ENCODE assay signal across 29 cellular contexts in the genomic region with DNA sequence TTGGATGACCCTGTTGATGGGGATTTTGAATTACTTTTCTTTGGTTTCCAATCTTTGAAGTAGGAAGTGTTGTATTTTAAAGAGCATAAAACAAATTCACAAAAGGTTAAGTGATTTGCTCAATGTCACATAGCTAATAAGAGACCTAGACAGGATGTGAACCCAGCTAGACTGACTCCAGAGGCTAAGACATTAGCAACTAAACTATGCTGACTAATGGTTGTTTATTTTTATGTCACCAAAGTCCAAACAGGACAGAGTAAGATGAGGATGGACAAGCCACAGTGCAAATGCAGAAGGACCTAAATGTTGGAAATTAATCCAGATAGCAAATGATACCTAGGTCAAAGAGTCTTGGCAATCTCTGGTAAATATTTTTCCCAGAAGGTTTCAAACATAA.
"Had no signal": no experiment of that assay in that cellular context is flagged by ENCODE, and none has a peak within 500 bp of the region (broad histone marks: within the 10 kb centered on the region; RNA-seq: fewer than 3 reads in every experiment).

No MANE protein-coding gene starts in this region.

- H3K27ac Mint-ChIP-seq: activated CD4-positive, alpha-beta memory T cell treated with anti-CD3 and anti-CD28 coated beads for 36 hours; activated CD4-positive, alpha-beta T cell treated with anti-CD3 and anti-CD28 coated beads, Interleukin-2, amount 10 ng/mL, durations not matched to agents 24 days and 14 days; activated naive CD4-positive, alpha-beta T cell treated with anti-CD3 and anti-CD28 coated beads for 36 hours; activated naive CD8-positive, alpha-beta T cell treated with anti-CD3 and anti-CD28 coated beads for 36 hours; activated T-helper 1 cell treated with anti-CD3 and anti-CD28 coated beads, Interleukin-12 subunit alpha, Interleukin-12 subunit beta, Interleukin-2, Interleukin-4 antibody, amounts not matched to agents 30 ng/mL and 10 ng/mL and 1 ng/mL, durations not matched to agents 14 hours and 24 hours and 36 hours; naive thymus-derived CD4-positive, alpha-beta T cell had no signal

- H2AFZ ChIP-seq: hepatocyte had no signal

- H3K36me3 ChIP-seq: adrenal gland, colonic mucosa, gastroesophageal sphincter, thoracic aorta, upper lobe of right lung had no signal

- FAIRE-seq: keratinocyte had no signal

- H3K4me2 ChIP-seq: hepatocyte had no signal

- H3K4me3 ChIP-seq: adrenal gland, body of pancreas, colonic mucosa, dorsolateral prefrontal cortex, gastroesophageal sphincter, hepatocyte, skin epidermis, thoracic aorta, upper lobe of right lung had no signal

- H3K4me3 Mint-ChIP-seq: activated CD4-positive, alpha-beta memory T cell treated with anti-CD3 and anti-CD28 coated beads for 36 hours; activated CD4-positive, alpha-beta T cell treated with anti-CD3 and anti-CD28 coated beads, Interleukin-2, amount 10 ng/mL, durations not matched to agents 24 days and 14 days; activated naive CD4-positive, alpha-beta T cell treated with anti-CD3 and anti-CD28 coated beads for 36 hours; activated naive CD8-positive, alpha-beta T cell treated with anti-CD3 and anti-CD28 coated beads for 36 hours; activated T-helper 1 cell treated with anti-CD3 and anti-CD28 coated beads, Interleukin-12 subunit alpha, Interleukin-12 subunit beta, Interleukin-2, Interleukin-4 antibody, amounts not matched to agents 30 ng/mL and 10 ng/mL and 1 ng/mL, durations not matched to agents 14 hours and 24 hours and 36 hours; naive thymus-derived CD4-positive, alpha-beta T cell had no signal

- H3K36me3 Mint-ChIP-seq: activated CD4-positive, alpha-beta memory T cell treated with anti-CD3 and anti-CD28 coated beads for 36 hours; activated naive CD8-positive, alpha-beta T cell treated with anti-CD3 and anti-CD28 coated beads for 36 hours; naive thymus-derived CD4-positive, alpha-beta T cell had no signal

- H3K9me3 Mint-ChIP-seq: activated CD4-positive, alpha-beta memory T cell treated with anti-CD3 and anti-CD28 coated beads for 36 hours; activated CD4-positive, alpha-beta T cell treated with anti-CD3 and anti-CD28 coated beads, Interleukin-2, amount 10 ng/mL, durations not matched to agents 24 days and 14 days; activated naive CD4-positive, alpha-beta T cell treated with anti-CD3 and anti-CD28 coated beads for 36 hours; activated naive CD8-positive, alpha-beta T cell treated with anti-CD3 and anti-CD28 coated beads for 36 hours; activated T-helper 1 cell treated with anti-CD3 and anti-CD28 coated beads, Interleukin-12 subunit alpha, Interleukin-12 subunit beta, Interleukin-2, Interleukin-4 antibody, amounts not matched to agents 30 ng/mL and 10 ng/mL and 1 ng/mL, durations not matched to agents 14 hours and 24 hours and 36 hours had no signal

- H3K4me1 ChIP-seq: adrenal gland, colonic mucosa, upper lobe of right lung had no signal

- H3K9me3 ChIP-seq: adrenal gland, body of pancreas, colonic mucosa, gastroesophageal sphincter, thoracic aorta, upper lobe of right lung had no signal

- H3K27me3 ChIP-seq: adrenal gland, body of pancreas, colonic mucosa, dorsolateral prefrontal cortex, gastroesophageal sphincter, hepatocyte, upper lobe of right lung had no signal

- H3K27ac ChIP-seq: body of pancreas, colonic mucosa, dorsolateral prefrontal cortex, gastroesophageal sphincter, hepatocyte, thoracic aorta, upper lobe of right lung had no signal

- ATAC-seq: body of pancreas; gastroesophageal sphincter; left colon; naive thymus-derived CD4-positive, alpha-beta T cell; right cardiac atrium; stimulated activated naive CD8-positive, alpha-beta T cell treated with anti-CD3 and anti-CD28 coated beads, Interleukin-15, Interleukin-2, amounts not matched to agents 100 U/mL and 50 U/mL, for 24 hours; upper lobe of right lung had no signal

- H3K79me2 ChIP-seq: hepatocyte had no signal

- H3K4me1 Mint-ChIP-seq: activated CD4-positive, alpha-beta T cell treated with anti-CD3 and anti-CD28 coated beads, Interleukin-2, amount 10 ng/mL, durations not matched to agents 24 days and 14 days; activated naive CD8-positive, alpha-beta T cell treated with anti-CD3 and anti-CD28 coated beads for 36 hours; naive thymus-derived CD4-positive, alpha-beta T cell had no signal

- DNase-seq: activated CD4-positive, alpha-beta memory T cell treated with anti-CD3 and anti-CD28 coated beads for 36 hours; activated CD4-positive, alpha-beta T cell treated with anti-CD3 and anti-CD28 coated beads, Interleukin-2, amount 10 ng/mL, durations not matched to agents 24 days and 14 days; activated CD4-positive, CD25-positive, alpha-beta regulatory T cell treated with anti-CD3 and anti-CD28 coated beads, Interleukin-2, amount 50 U/mL, for 72 hours; activated CD8-positive, alpha-beta memory T cell treated with anti-CD3 and anti-CD28 coated beads, Interleukin-2, amount 50 U/mL, for 4 hours; activated effector memory CD4-positive, alpha-beta T cell treated with anti-CD3 and anti-CD28 coated beads, Interleukin-2, amount 50 U/mL, for 16 hours; activated naive CD4-positive, alpha-beta T cell treated with anti-CD3 and anti-CD28 coated beads for 36 hours; activated naive CD8-positive, alpha-beta T cell treated with anti-CD3 and anti-CD28 coated beads for 36 hours; activated T-cell treated with anti-CD3 and anti-CD28 coated beads, Interleukin-2, amount 50 U/mL, for 1 hour; adrenal gland; aorta; body of pancreas; colonic mucosa; dorsolateral prefrontal cortex; effector memory CD4-positive, alpha-beta T cell; left colon; midbrain; naive thymus-derived CD4-positive, alpha-beta T cell; right cardiac atrium; stimulated activated CD4-positive, alpha-beta T cell treated with anti-CD3 and anti-CD28 coated beads, Interleukin-12 subunit alpha, Interleukin-12 subunit beta, amount 100 ng/mL, for 4 hours; stimulated activated CD4-positive, alpha-beta T cell treated with anti-CD3 and anti-CD28 coated beads, Interleukin-4, amount 100 ng/mL, for 1 hour; stimulated activated naive CD8-positive, alpha-beta T cell treated with anti-CD3 and anti-CD28 coated beads, Interleukin-15, Interleukin-2, amounts not matched to agents 100 U/mL and 50 U/mL, for 24 hours; T-helper 2 cell; upper lobe of right lung had no signal
